10 cellular contexts compared by ENCODE assay signal in genomic region chr7:68143345-68143744, GRCh38.
"Had no signal": no experiment of that assay in that cellular context is flagged by ENCODE, and none has a peak within 500 bp of the region (broad histone marks: within the 10 kb centered on the region; RNA-seq: fewer than 3 reads in every experiment).

No MANE protein-coding gene starts in this region.

- DNase-seq: GM23248, GOT3, H7, HFFc6, IMR-90, KG1 had no signal

- H3K9me3 ChIP-seq: HAP-1 had no signal

- H3K4me3 ChIP-seq: GM23248, HAP-1, K562 had no signal

- H3K36me3 ChIP-seq: HAP-1 had no signal

- H3K27ac ChIP-seq: GM23248, HL-60 had no signal

- ATAC-seq: HCT116, K562 had no signal

- H3K4me1 ChIP-seq: HAP-1 had no signal

- H2AFZ ChIP-seq: GM23248 had no signal
